ENCODE assay signal across 8 cellular contexts in genomic region chr2:33598472-33599174, GRCh38. TPM values are rescaled to one million over a fixed set of nuclear protein-coding genes. Genes with fewer than 3 reads are reported as not detected.
DNase-seq lines count a peak whose midpoint lies in the region; ATAC-seq and TF ChIP-seq lines count a peak whose summit lies in the region.

No MANE protein-coding gene starts in this region.

- RAD21 ChIA-PET in HCT116 (lab: Charles Lee; ENCODE audit: low non-redundant PET in 1 of 2, low total read pairs in 2 of 2, uncharacterized antibody in 2 of 2, unreplicated experiment in 2 of 2): no interaction called here

- no peaks in the 10 kb centered on the region for H3K9me3 ChIP-seq in HCT116 (ENCODE audit: control insufficient read depth in 1 of 2, insufficient read depth in 1 of 2, low read depth in 1 of 2, low read length in 2 of 2)
- H3K9me3 ChIP-seq in mononuclear cell (ENCODE audit: low read depth, low read length): no peaks in the 10 kb centered on the region

- TF ChIP-seq CTCF in HCT116 (IDR thresholded peaks at IDR 0.05 in 2 of 3, conservative IDR thresholded peaks at IDR 0.05 in 1 of 3; ENCODE audit: borderline replicate concordance in 1 of 3, insufficient read depth in 1 of 3, low read depth in 2 of 3, low read length in 2 of 3): no peak

- H3K36me3 ChIP-seq in HCT116 (ENCODE audit: control insufficient read depth in 1 of 2, insufficient read depth in 2 of 2, low read length in 2 of 2): peaks cover 2 to 9% of the 10 kb centered on the region in 2 experiments; a peak in 2 of 4 replicates

- H3K27me3 Mint-ChIP-seq in activated CD4-positive, alpha-beta T cell treated with anti-CD3 and anti-CD28 coated beads, Interleukin-2, amount 10 ng/mL, durations not matched to agents 24 days and 14 days: peaks cover 2% of the 10 kb centered on the region
- H3K27me3 Mint-ChIP-seq in effector memory CD8-positive, alpha-beta T cell: peaks cover 0 to 8% of the 10 kb centered on the region in 2 donors
- no peaks in the 10 kb centered on the region for H3K27me3 Mint-ChIP-seq in stimulated activated naive CD8-positive, alpha-beta T cell treated with anti-CD3 and anti-CD28 coated beads, Interleukin-15, amount 100 ng/mL, for 72 hours

- POLR2A ChIA-PET in HCT116 (lab: Charles Lee): no interaction called here

- intact Hi-C loops in HCT116 (cut with micrococcal nuclease): no loop called here
- intact Hi-C loops in activated CD4-positive, alpha-beta T cell treated with anti-CD3 and anti-CD28 coated beads, Interleukin-2, amount 10 ng/mL, durations not matched to agents 24 days and 14 days (cut with micrococcal nuclease): loop anchor here (1.0 to 5.0 kb wide), 8 partner anchors 10 to 1588 kb away; partner anchors contain the start of genes BIRC6, LTBP1, MEMO1 and RASGRP3

- BruUV-seq in HCT116 (replicated peaks; lab: Mats Ljungman, UMichigan): no TSS peak

- H3K4me3 ChIP-seq in HCT116 (replicated peaks in 1 of 2; ENCODE audit: low read depth in 1 of 2, low read length in 2 of 2) (peak overlapping the region; percentile 88 to 95), mononuclear cell (ENCODE audit: low read length) (peak overlapping the region; percentile 60)

- peak overlapping the region; percentile 26; the same call in 1 of the 2 replicates for H3K27ac ChIP-seq in HCT116 (ENCODE audit: low read depth, low read length)

- no peak for TF ChIP-seq RAD21 in HCT116 (IDR thresholded peaks at IDR 0.05; ENCODE audit: low read depth)

- no peak for TF ChIP-seq POLR2A in HCT116 (IDR thresholded peaks at IDR 0.05; ENCODE audit: borderline replicate concordance, extremely low read depth, insufficient read depth, insufficient read length)

- H2AFZ ChIP-seq in HCT116 (ENCODE audit: low read depth, low read length, poor library complexity, severe bottlenecking): no peak overlapping the region

- H4K20me1 ChIP-seq in HCT116 (ENCODE audit: insufficient read depth): no peaks in the 10 kb centered on the region

- peak overlapping the region; percentile 98 for H3K4me3 Mint-ChIP-seq in activated CD4-positive, alpha-beta T cell treated with anti-CD3 and anti-CD28 coated beads, Interleukin-2, amount 10 ng/mL, durations not matched to agents 24 days and 14 days
- peak overlapping the region; percentile 88 to 93 for H3K4me3 Mint-ChIP-seq in effector memory CD8-positive, alpha-beta T cell
- H3K4me3 Mint-ChIP-seq in stimulated activated naive CD8-positive, alpha-beta T cell treated with anti-CD3 and anti-CD28 coated beads, Interleukin-15, amount 100 ng/mL, for 72 hours: peak overlapping the region; percentile 88 to 91

- H3K4me1 ChIP-seq in HCT116 (ENCODE audit: control insufficient read depth in 1 of 2, insufficient read depth in 2 of 2, low read length in 2 of 2) (peaks cover 7 to 20% of the 10 kb centered on the region in 2 experiments), mononuclear cell (ENCODE audit: insufficient read depth, low read length) (peaks cover 15% of the 10 kb centered on the region)

- H3K9me2 ChIP-seq in HCT116 (ENCODE audit: insufficient read depth): no peaks in the 10 kb centered on the region

- peak overlapping the region; percentile 88 for H3K4me2 ChIP-seq in HCT116 (ENCODE audit: low read length)

- H3K36me3 Mint-ChIP-seq in activated CD4-positive, alpha-beta T cell treated with anti-CD3 and anti-CD28 coated beads, Interleukin-2, amount 10 ng/mL, durations not matched to agents 24 days and 14 days (ENCODE audit: low read depth): peaks cover 22% of the 10 kb centered on the region
- peaks cover 14% of the 10 kb centered on the region for H3K36me3 Mint-ChIP-seq in effector memory CD8-positive, alpha-beta T cell (ENCODE audit: insufficient read depth)

- peak overlapping the region; percentile 79 for H3K9ac ChIP-seq in HCT116 (ENCODE audit: low read length)

- no peaks in the 10 kb centered on the region for H3K9me3 Mint-ChIP-seq in activated CD4-positive, alpha-beta T cell treated with anti-CD3 and anti-CD28 coated beads, Interleukin-2, amount 10 ng/mL, durations not matched to agents 24 days and 14 days
- H3K9me3 Mint-ChIP-seq in effector memory CD8-positive, alpha-beta T cell: no peaks in the 10 kb centered on the region
- no peaks in the 10 kb centered on the region for H3K9me3 Mint-ChIP-seq in stimulated activated naive CD8-positive, alpha-beta T cell treated with anti-CD3 and anti-CD28 coated beads, Interleukin-15, amount 100 ng/mL, for 72 hours

- peaks cover 33% of the 10 kb centered on the region for H3K4me1 Mint-ChIP-seq in activated CD4-positive, alpha-beta T cell treated with anti-CD3 and anti-CD28 coated beads, Interleukin-2, amount 10 ng/mL, durations not matched to agents 24 days and 14 days
- peaks cover 25 to 34% of the 10 kb centered on the region in 2 donors for H3K4me1 Mint-ChIP-seq in effector memory CD8-positive, alpha-beta T cell (ENCODE audit: low read depth in 2 of 2)
- H3K4me1 Mint-ChIP-seq in stimulated activated naive CD8-positive, alpha-beta T cell treated with anti-CD3 and anti-CD28 coated beads, Interleukin-15, amount 100 ng/mL, for 72 hours: peaks cover 43% of the 10 kb centered on the region

- H3K27ac Mint-ChIP-seq in activated CD4-positive, alpha-beta T cell treated with anti-CD3 and anti-CD28 coated beads, Interleukin-2, amount 10 ng/mL, durations not matched to agents 24 days and 14 days: peak overlapping the region; percentile 99
- H3K27ac Mint-ChIP-seq in effector memory CD8-positive, alpha-beta T cell: peak overlapping the region; percentile 91 to 92
- peak overlapping the region; percentile 94 to 95 for H3K27ac Mint-ChIP-seq in stimulated activated naive CD8-positive, alpha-beta T cell treated with anti-CD3 and anti-CD28 coated beads, Interleukin-15, amount 100 ng/mL, for 72 hours

- H3K27me3 ChIP-seq in HCT116 (ENCODE audit: insufficient read depth, low read length): no peaks in the 10 kb centered on the region
- H3K27me3 ChIP-seq in mononuclear cell (ENCODE audit: insufficient read depth, low read length): no peaks in the 10 kb centered on the region

- peak; percentile 49 for ATAC-seq in HCT116
- ATAC-seq in effector memory CD8-positive, alpha-beta T cell (replicated peaks): peak; percentile 44
- ATAC-seq in stimulated activated naive CD8-positive, alpha-beta T cell treated with anti-CD3 and anti-CD28 coated beads, Interleukin-15, amount 100 ng/mL, for 72 hours: peak; percentile 79

- H3K79me2 ChIP-seq in HCT116 (ENCODE audit: insufficient read depth, low read length): peaks cover 50% of the 10 kb centered on the region

- CTCF ChIA-PET in HCT116 (lab: Charles Lee): interaction anchor here (0.8 to 1.1 kb wide), 3 partner anchors 16 to 186 kb away, joined by 3 to 6 read pairs (median 4); no protein-coding TSS in a partner anchor

- peak; percentile 49 to 77 (median 70) for DNase-seq in NCI-H1417 (lab: John Stamatoyannopoulos, UW)
- DNase-seq in NCI-H1417 treated with DMSO at 0.1 percent for 48 hours (lab: John Stamatoyannopoulos, UW): no peak
- DNase-seq in HCT116 (ENCODE audit: low read depth, low spot score): no peak
- DNase-seq in LoVo (ENCODE audit: low spot score): peak; percentile 18
- DNase-seq in activated CD4-positive, alpha-beta T cell treated with anti-CD3 and anti-CD28 coated beads, Interleukin-2, amount 10 ng/mL, durations not matched to agents 24 days and 14 days: peak; percentile 84
- peak in 2 of 3 experiments; percentile 15 to 18 for DNase-seq in effector memory CD8-positive, alpha-beta T cell
- peak; percentile 55 to 68 for DNase-seq in stimulated activated naive CD8-positive, alpha-beta T cell treated with anti-CD3 and anti-CD28 coated beads, Interleukin-15, amount 100 ng/mL, for 72 hours

TF ChIP-seq in HCT116, 20 proteins besides CTCF, POLR2A, EP300 and RAD21:
- TF ChIP-seq SIN3A (IDR thresholded peaks at IDR 0.05; ENCODE audit: low read depth) (peak; percentile 62), EGR1 (IDR thresholded peaks at IDR 0.05; ENCODE audit: low read depth) (no peak), CBX3 (IDR thresholded peaks at IDR 0.05; ENCODE audit: low read depth) (no peak)

RNA-seq across cellular contexts. Expression of gene FAM98A, which starts 0.5 kb away (rescaled TPM):
- total RNA-seq in HCT116 (2021; ENCODE audit: unreplicated experiment) (42.9 TPM), mononuclear cell (45.9 TPM)
- 38.9 and 49.2 TPM in 2 replicates for polyA plus RNA-seq in HCT116 (2012)
- 72.9 and 79.2 TPM in 2 replicates for total RNA-seq in activated CD4-positive, alpha-beta T cell treated with anti-CD3 and anti-CD28 coated beads, Interleukin-2, amount 10 ng/mL, durations not matched to agents 24 days and 14 days

Comparison
In these comparisons a context has a peak if more than half of its experiments do, and no peak if none do; other contexts are left out.
1. DNase-seq: peak in NCI-H1417 (3 of 3), LoVo (single experiment), activated CD4-positive, alpha-beta T cell treated with anti-CD3 and anti-CD28 coated beads, Interleukin-2, amount 10 ng/mL, durations not matched to agents 24 days and 14 days (single experiment), effector memory CD8-positive, alpha-beta T cell (2 of 3) and stimulated activated naive CD8-positive, alpha-beta T cell treated with anti-CD3 and anti-CD28 coated beads, Interleukin-15, amount 100 ng/mL, for 72 hours (2 of 2); none in NCI-H1417 treated with DMSO at 0.1 percent for 48 hours (single experiment) and HCT116 (single experiment).
2. Peak in every context shown above with its lines, with median percentiles within 50 percentile points of each other: ATAC-seq, H3K27ac Mint-ChIP-seq and H3K4me3 Mint-ChIP-seq.